In the genomic region with DNA sequence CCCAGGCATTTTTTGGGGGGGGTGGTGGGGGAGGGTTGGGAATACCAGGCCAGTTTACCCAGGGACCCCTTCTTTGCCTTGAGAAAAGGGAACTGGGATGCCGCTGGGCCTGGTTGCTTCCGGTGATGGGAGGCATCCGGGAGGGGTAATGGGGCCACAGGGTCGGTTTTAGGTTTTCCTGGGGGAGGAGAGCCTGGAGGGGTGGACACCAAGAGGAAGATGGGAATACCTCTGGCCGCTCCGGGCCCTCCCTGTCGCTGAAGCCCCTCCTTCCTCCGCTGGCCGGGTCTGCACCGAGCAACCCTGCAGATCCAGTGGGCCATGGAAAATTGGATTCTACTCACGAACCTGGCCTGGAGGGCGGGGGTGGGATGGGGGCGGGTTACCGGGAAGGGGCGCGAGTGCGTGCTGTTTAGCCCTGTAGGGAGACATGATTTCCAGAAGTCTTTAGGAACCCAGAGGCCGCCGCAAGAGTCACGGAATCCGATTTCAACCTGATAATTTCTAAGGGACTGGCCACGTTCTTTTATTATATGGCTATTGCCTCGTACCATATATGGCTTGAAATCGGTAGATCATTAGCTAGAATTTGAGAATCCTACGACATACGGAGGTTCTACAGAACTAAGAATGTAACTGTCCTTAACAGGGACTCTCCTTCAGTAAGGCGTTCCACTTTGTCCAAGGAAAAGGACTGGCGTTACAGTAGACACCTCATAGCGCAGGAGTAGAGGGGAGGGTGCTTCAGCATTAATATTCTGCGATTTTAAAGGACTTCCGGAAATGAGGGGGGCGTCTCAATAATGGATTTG, we compare ENCODE assay signal across 8 cellular contexts. TPM values are rescaled to one million over a fixed set of nuclear protein-coding genes. Genes with fewer than 3 reads are reported as not detected.
A peak's percentile ranks its signal among the peaks of the same experiment; 100 is the strongest.
DNase-seq lines count a peak whose midpoint lies in the region; ATAC-seq lines count a peak whose summit lies in the region.

No MANE protein-coding gene starts in this region.

- H3K4me1 Mint-ChIP-seq in activated naive CD4-positive, alpha-beta T cell treated with anti-CD3 and anti-CD28 coated beads, Interleukin-2, amount 50 U/mL, for 24 hours: peaks cover 53% of the 10 kb centered on the region

- H3K9me3 Mint-ChIP-seq in activated naive CD4-positive, alpha-beta T cell treated with anti-CD3 and anti-CD28 coated beads, Interleukin-2, amount 50 U/mL, for 24 hours: no peaks in the 10 kb centered on the region

- H3K27me3 Mint-ChIP-seq in activated naive CD4-positive, alpha-beta T cell treated with anti-CD3 and anti-CD28 coated beads, Interleukin-2, amount 50 U/mL, for 24 hours: no peaks in the 10 kb centered on the region

- intact Hi-C loops in head of caudate nucleus (cut with DNase I): loop anchor here (10.0 kb wide), 1 partner anchor 117 kb away; a partner anchor contains a TSS

- DNase-seq in activated naive CD4-positive, alpha-beta T cell treated with Interleukin-2 at 50 U/mL for 16 hours: peak; percentile 13
- no peak for DNase-seq in activated naive CD4-positive, alpha-beta T cell (lab: John Stamatoyannopoulos, UW)
- DNase-seq in NCI-H2029 (lab: John Stamatoyannopoulos, UW) (peak; percentile 90), head of caudate nucleus (peak in 39 of 42 donors; percentile 6 to 65 (median 32)), occipital lobe (lab: John Stamatoyannopoulos, UW) (peak; percentile 59)

- ATAC-seq in HG02798 (IDR thresholded peaks at IDR 0.05; ENCODE audit: poor library complexity, unreplicated experiment) (no peak), HG02970 (IDR thresholded peaks at IDR 0.05; ENCODE audit: low FRiP score, unreplicated experiment) (no peak)

- peak overlapping the region; percentile 88 for H3K27ac Mint-ChIP-seq in activated naive CD4-positive, alpha-beta T cell treated with anti-CD3 and anti-CD28 coated beads, Interleukin-2, amount 50 U/mL, for 24 hours

- H3K4me3 Mint-ChIP-seq in activated naive CD4-positive, alpha-beta T cell treated with anti-CD3 and anti-CD28 coated beads, Interleukin-2, amount 50 U/mL, for 24 hours: peak overlapping the region; percentile 96

- H3K36me3 Mint-ChIP-seq in activated naive CD4-positive, alpha-beta T cell treated with anti-CD3 and anti-CD28 coated beads, Interleukin-2, amount 50 U/mL, for 24 hours: peaks cover 4% of the 10 kb centered on the region

RNA-seq across cellular contexts. Expression of a gene that starts 0.8 kb away (rescaled TPM):
- total RNA-seq in occipital lobe: 57.2 TPM

RNA-seq across cellular contexts. Expression of a gene that starts 34.3 kb away (rescaled TPM):
- total RNA-seq in occipital lobe: 268 TPM

RNA-seq across cellular contexts. Expression of a gene that starts 50.2 kb away (rescaled TPM):
- not detected for total RNA-seq in occipital lobe

Comparison
In these comparisons a context has a peak if more than half of its experiments do, and no peak if none do; other contexts are left out.
1. DNase-seq: peak in activated naive CD4-positive, alpha-beta T cell treated with Interleukin-2 at 50 U/mL for 16 hours (single experiment), NCI-H2029 (single experiment), head of caudate nucleus (39 of 42) and occipital lobe (single experiment); none in activated naive CD4-positive, alpha-beta T cell (0 of 4).